15 cellular contexts compared by ENCODE assay signal in the genomic region with DNA sequence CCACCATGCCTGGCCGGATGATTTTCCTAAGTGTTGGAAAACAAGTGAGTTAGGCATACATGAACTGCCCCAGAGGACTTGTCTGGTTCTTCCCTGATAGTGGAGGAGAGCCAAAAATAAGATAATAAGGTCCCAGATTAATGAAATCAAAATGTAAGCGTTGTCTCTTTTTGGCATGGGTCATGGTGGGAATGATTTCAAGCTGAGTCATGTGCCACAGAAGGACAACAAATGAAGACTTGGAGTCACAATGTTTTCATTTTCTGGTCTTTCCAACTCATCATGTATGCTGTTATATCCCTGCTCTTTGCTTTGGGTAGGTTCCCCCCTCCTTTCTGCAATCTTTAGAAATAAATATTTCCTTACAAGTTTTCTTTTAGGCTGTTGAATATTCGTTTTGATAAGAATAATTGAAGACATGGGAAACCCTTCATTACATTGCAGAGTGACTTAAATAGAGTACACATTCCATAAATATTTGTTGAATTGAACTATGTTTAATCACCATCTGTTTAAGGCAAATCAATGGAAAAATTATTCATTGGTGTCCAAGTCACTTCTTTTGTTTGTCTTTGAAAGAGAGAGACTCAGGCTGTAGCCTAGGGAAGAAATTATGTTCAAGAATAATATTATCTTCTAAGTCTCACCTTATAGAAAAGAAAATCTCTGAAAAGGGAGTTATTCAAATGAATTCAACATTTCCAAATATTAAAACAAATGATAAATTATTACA.
A peak's percentile ranks its signal among the peaks of the same experiment; 100 is the strongest.
DNase-seq lines count a peak whose midpoint lies in the region; ATAC-seq and TF ChIP-seq lines count a peak whose summit lies in the region.
"Had no signal": no experiment of that assay in that cellular context is flagged by ENCODE, and none has a peak within 500 bp of the region (broad histone marks: within the 10 kb centered on the region; RNA-seq: fewer than 3 reads in every experiment).

No MANE protein-coding gene starts in this region.

- 0% methylated on average over 3 of the region's 3 CpGs for WGBS in GM23248 (ENCODE audit: low coverage in 1 of 2, low lambda C conversion rate in 2 of 2, missing lambda C conversion rate in 2 of 2), 2 experiments

- H3K27ac ChIP-seq in GM23248 (peak overlapping the region; percentile 59), RWPE1 (peak overlapping the region; percentile 58)

- H3K4me1 ChIP-seq in GM23248 (ENCODE audit: insufficient read depth) = peaks cover 41% of the 10 kb centered on the region

- TF ChIP-seq CTCF in RWPE1 (conservative IDR thresholded peaks at IDR 0.05; ENCODE audit: low read depth) = no peak

- H3K27me3 ChIP-seq in GM23248 (replicated peaks; ENCODE audit: insufficient read depth) = no peaks in the 10 kb centered on the region

- H3F3A ChIP-seq in GM23248 (ENCODE audit: insufficient read depth) = peaks cover 53% of the 10 kb centered on the region

- no peaks in the 10 kb centered on the region for H3K9me2 ChIP-seq in GM23248 (ENCODE audit: insufficient read depth)

- no peaks in the 10 kb centered on the region for H4K20me1 ChIP-seq in GM23248 (ENCODE audit: insufficient read depth)

- POLR2A ChIA-PET in RWPE1 (lab: Yijun Ruan, JAX; ENCODE audit: low non-redundant PET) = no interaction called here

- no peaks in the 10 kb centered on the region for H3K36me3 ChIP-seq in GM23248 (ENCODE audit: low read depth)

- peaks cover 8% of the 10 kb centered on the region for H3K9me3 Mint-ChIP-seq in natural killer cell treated with Interleukin-12 subunit alpha and Interleukin-12 subunit beta and Interleukin-15 and Interleukin-18, amount 100 ng/mL, for 72 hours

- DNase-seq in GM23248 (peak; percentile 84), RWPE1 (ENCODE audit: low spot score) (peak; percentile 21), fibroblast of gingiva (ENCODE audit: low read depth) (peak; percentile 96), skeletal muscle cell (ENCODE audit: low read depth) (peak; percentile 94), NCI-H2029 treated with DMSO at 0.1 percent for 48 hours (lab: John Stamatoyannopoulos, UW) (no peak)
- DNase-seq in activated naive CD4-positive, alpha-beta T cell treated with Interleukin-2 at 50 U/mL for 16 hours = no peak
- no peak for DNase-seq in natural killer cell treated with Interleukin-12 subunit alpha and Interleukin-12 subunit beta and Interleukin-15 and Interleukin-18, amount 100 ng/mL, for 72 hours (ENCODE audit: low spot score)
- DNase-seq: activated CD8-positive, alpha-beta T cell treated with anti-CD3 and anti-CD28 coated beads, Interleukin-2, amount 10 ng/mL, durations not matched to agents 7 days and 5 days; activated naive CD8-positive, alpha-beta T cell treated with anti-CD3 and anti-CD28 coated beads, Interleukin-2, amount 10 ng/mL, durations not matched to agents 7 days and 5 days; erythroblast; islet precursor cell; stimulated activated CD4-positive, alpha-beta T cell treated with anti-CD3 and anti-CD28 coated beads, Interleukin-2, amount 100 ng/mL, for 48 hours; stimulated activated naive CD8-positive, alpha-beta T cell treated with anti-CD3 and anti-CD28 coated beads, Interleukin-15, amount 100 ng/mL, for 72 hours; T-helper 17 cell had no signal

- H3K4me2 ChIP-seq in GM23248 (ENCODE audit: unreplicated experiment) = peak overlapping the region; percentile 2

- no peak overlapping the region for H2AFZ ChIP-seq in GM23248

- no peaks in the 10 kb centered on the region for H3K79me2 ChIP-seq in GM23248 (ENCODE audit: insufficient read depth)

- no peak overlapping the region for H3K27ac Mint-ChIP-seq in natural killer cell treated with Interleukin-12 subunit alpha and Interleukin-12 subunit beta and Interleukin-15 and Interleukin-18, amount 100 ng/mL, for 72 hours
- H3K27ac Mint-ChIP-seq: activated CD8-positive, alpha-beta T cell treated with anti-CD3 and anti-CD28 coated beads, Interleukin-2, amount 10 ng/mL, durations not matched to agents 7 days and 5 days; activated naive CD8-positive, alpha-beta T cell treated with anti-CD3 and anti-CD28 coated beads, Interleukin-2, amount 10 ng/mL, durations not matched to agents 7 days and 5 days; stimulated activated naive CD8-positive, alpha-beta T cell treated with anti-CD3 and anti-CD28 coated beads, Interleukin-15, amount 100 ng/mL, for 72 hours; T-helper 17 cell had no signal

- no peaks in the 10 kb centered on the region for H3K4me1 Mint-ChIP-seq in natural killer cell treated with Interleukin-12 subunit alpha and Interleukin-12 subunit beta and Interleukin-15 and Interleukin-18, amount 100 ng/mL, for 72 hours (ENCODE audit: low read depth in 2 of 2)
- H3K4me1 Mint-ChIP-seq: activated naive CD8-positive, alpha-beta T cell treated with anti-CD3 and anti-CD28 coated beads, Interleukin-2, amount 10 ng/mL, durations not matched to agents 7 days and 5 days; stimulated activated naive CD8-positive, alpha-beta T cell treated with anti-CD3 and anti-CD28 coated beads, Interleukin-15, amount 100 ng/mL, for 72 hours; T-helper 17 cell had no signal

- ATAC-seq in HG03045 (IDR thresholded peaks at IDR 0.05; ENCODE audit: unreplicated experiment) = no peak
- no peak for ATAC-seq in natural killer cell treated with Interleukin-12 subunit alpha and Interleukin-12 subunit beta and Interleukin-15 and Interleukin-18, amount 100 ng/mL, for 72 hours
- ATAC-seq: activated CD8-positive, alpha-beta T cell treated with anti-CD3 and anti-CD28 coated beads, Interleukin-2, amount 10 ng/mL, durations not matched to agents 7 days and 5 days; stimulated activated naive CD8-positive, alpha-beta T cell treated with anti-CD3 and anti-CD28 coated beads, Interleukin-15, amount 100 ng/mL, for 72 hours; T-helper 17 cell had no signal

- no peaks in the 10 kb centered on the region for H3K9me3 ChIP-seq in GM23248 (ENCODE audit: low read depth)

- CTCF ChIA-PET in RWPE1 (lab: Yijun Ruan, JAX) = no interaction called here

- no peak overlapping the region for H3K4me3 ChIP-seq in GM23248
- H3K4me3 ChIP-seq in skeletal muscle cell (ENCODE audit: low read depth, low read length) = no peak overlapping the region

- no peak overlapping the region for H3K9ac ChIP-seq in GM23248

- H3K4me3 Mint-ChIP-seq in natural killer cell treated with Interleukin-12 subunit alpha and Interleukin-12 subunit beta and Interleukin-15 and Interleukin-18, amount 100 ng/mL, for 72 hours = no peak overlapping the region
- H3K4me3 Mint-ChIP-seq: activated CD8-positive, alpha-beta T cell treated with anti-CD3 and anti-CD28 coated beads, Interleukin-2, amount 10 ng/mL, durations not matched to agents 7 days and 5 days; activated naive CD8-positive, alpha-beta T cell treated with anti-CD3 and anti-CD28 coated beads, Interleukin-2, amount 10 ng/mL, durations not matched to agents 7 days and 5 days; stimulated activated naive CD8-positive, alpha-beta T cell treated with anti-CD3 and anti-CD28 coated beads, Interleukin-15, amount 100 ng/mL, for 72 hours; T-helper 17 cell had no signal

- in situ Hi-C loops in GM23248 (cut with MboI) = no loop called here

- no peaks in the 10 kb centered on the region for H3K27me3 Mint-ChIP-seq in natural killer cell treated with Interleukin-12 subunit alpha and Interleukin-12 subunit beta and Interleukin-15 and Interleukin-18, amount 100 ng/mL, for 72 hours
- H3K27me3 Mint-ChIP-seq: activated naive CD8-positive, alpha-beta T cell treated with anti-CD3 and anti-CD28 coated beads, Interleukin-2, amount 10 ng/mL, durations not matched to agents 7 days and 5 days; stimulated activated naive CD8-positive, alpha-beta T cell treated with anti-CD3 and anti-CD28 coated beads, Interleukin-15, amount 100 ng/mL, for 72 hours; T-helper 17 cell had no signal

- H3K36me3 Mint-ChIP-seq in natural killer cell treated with Interleukin-12 subunit alpha and Interleukin-12 subunit beta and Interleukin-15 and Interleukin-18, amount 100 ng/mL, for 72 hours = no peaks in the 10 kb centered on the region
- H3K36me3 Mint-ChIP-seq: activated naive CD8-positive, alpha-beta T cell treated with anti-CD3 and anti-CD28 coated beads, Interleukin-2, amount 10 ng/mL, durations not matched to agents 7 days and 5 days had no signal

Comparison
In these comparisons a context has a peak if more than half of its experiments do, and no peak if none do; other contexts are left out.
1. DNase-seq: peak in GM23248 (single experiment), RWPE1 (single experiment), fibroblast of gingiva (single experiment) and skeletal muscle cell (single experiment); none in NCI-H2029 treated with DMSO at 0.1 percent for 48 hours (single experiment), activated naive CD4-positive, alpha-beta T cell treated with Interleukin-2 at 50 U/mL for 16 hours (single experiment) and natural killer cell treated with Interleukin-12 subunit alpha and Interleukin-12 subunit beta and Interleukin-15 and Interleukin-18, amount 100 ng/mL, for 72 hours (single experiment).